16 cellular contexts compared by ENCODE assay signal in genomic region chr15:94480289-94480834, GRCh38.
"Had no signal": no experiment of that assay in that cellular context is flagged by ENCODE, and none has a peak within 500 bp of the region (broad histone marks: within the 10 kb centered on the region; RNA-seq: fewer than 3 reads in every experiment).

No MANE protein-coding gene starts in this region.

- H3K27ac Mint-ChIP-seq: activated B cell treated with CpG ODN at 0.5 μM for 24 hours; activated CD4-positive, alpha-beta T cell treated with anti-CD3 and anti-CD28 coated beads, Interleukin-2, amount 10 ng/mL, durations not matched to agents 7 days and 5 days had no signal

- H3K36me3 ChIP-seq: gastroesophageal sphincter, right lobe of liver had no signal

- FAIRE-seq: kidney had no signal

- DNase-seq: activated B cell treated with CpG ODN at 0.5 μM for 24 hours; activated CD4-positive, alpha-beta T cell treated with anti-CD3 and anti-CD28 coated beads, Interleukin-2, amount 10 ng/mL, durations not matched to agents 7 days and 5 days; activated CD8-positive, alpha-beta memory T cell treated with anti-CD3 and anti-CD28 coated beads for 24 hours; activated naive CD4-positive, alpha-beta T cell treated with Interleukin-2 at 50 U/mL for 16 hours; central memory CD4-positive, alpha-beta T cell; effector CD4-positive, alpha-beta T cell; kidney; left ventricle myocardium superior; midbrain; right lobe of liver; spleen; stimulated activated CD4-positive, alpha-beta T cell treated with anti-CD3 and anti-CD28 coated beads, Interleukin-1b, Interleukin-23, amount 100 ng/mL, for 48 hours; stimulated activated naive CD4-positive, alpha-beta T cell treated with Interleukin-2 at 50 U/mL for 16 hours; upper lobe of left lung had no signal

- ATAC-seq: gastroesophageal sphincter, left ventricle myocardium superior, right lobe of liver had no signal

- H3K4me1 Mint-ChIP-seq: activated CD4-positive, alpha-beta T cell treated with anti-CD3 and anti-CD28 coated beads, Interleukin-2, amount 10 ng/mL, durations not matched to agents 7 days and 5 days had no signal

- H3K27me3 Mint-ChIP-seq: activated CD4-positive, alpha-beta T cell treated with anti-CD3 and anti-CD28 coated beads, Interleukin-2, amount 10 ng/mL, durations not matched to agents 7 days and 5 days had no signal

- H3K9me3 Mint-ChIP-seq: activated CD4-positive, alpha-beta T cell treated with anti-CD3 and anti-CD28 coated beads, Interleukin-2, amount 10 ng/mL, durations not matched to agents 7 days and 5 days had no signal

- H3K27ac ChIP-seq: coronary artery, gastroesophageal sphincter, right lobe of liver, spleen, upper lobe of left lung had no signal

- H3K4me3 Mint-ChIP-seq: activated B cell treated with CpG ODN at 0.5 μM for 24 hours; activated CD4-positive, alpha-beta T cell treated with anti-CD3 and anti-CD28 coated beads, Interleukin-2, amount 10 ng/mL, durations not matched to agents 7 days and 5 days had no signal

- H3K27me3 ChIP-seq: gastroesophageal sphincter, right lobe of liver, spleen, upper lobe of left lung had no signal

- H3K4me3 ChIP-seq: coronary artery, gastroesophageal sphincter, right lobe of liver, spleen, upper lobe of left lung had no signal

- H3K4me1 ChIP-seq: right lobe of liver, spleen, upper lobe of left lung had no signal

- H3K9me3 ChIP-seq: right lobe of liver, upper lobe of left lung had no signal
